In genomic region chr20:56358070-56358469, GRCh38 we compare ENCODE assay signal across 8 cellular contexts. TPM values are rescaled to one million over a fixed set of nuclear protein-coding genes. Genes with fewer than 3 reads are reported as not detected.
DNase-seq lines count a peak whose midpoint lies in the region; ATAC-seq, FAIRE-seq and TF ChIP-seq lines count a peak whose summit lies in the region.

No MANE protein-coding gene starts in this region.

- H3K27me3 ChIP-seq in BLaER1 treated with 17β-estradiol and CSF1 and Interleukin-3, amounts not matched to agents 10 nM and 100 nM: no peaks in the 10 kb centered on the region
- H3K27me3 ChIP-seq in HUES6 (ENCODE audit: control insufficient read depth, insufficient read depth, low read length) (no peaks in the 10 kb centered on the region; the same call in 1 of the 2 replicates), bronchial epithelial cell (ENCODE audit: control insufficient read depth, insufficient read depth, low read length) (no peaks in the 10 kb centered on the region), neuron (ENCODE audit: insufficient read depth, low read length) (no peaks in the 10 kb centered on the region)

- H4K20me1 ChIP-seq in BLaER1 treated with 17β-estradiol and CSF1 and Interleukin-3, amounts not matched to agents 10 nM and 100 nM: peaks cover 0 to 4% (median 0%) of the 10 kb centered on the region in 11 experiments; a peak in 1 of 22 replicates

- intact Hi-C loops in posterior vena cava (cut with DNase I): no loop called here

- peak overlapping the region; percentile 45 to 99 (median 91); a peak in 17 of 22 replicates for H3K4me2 ChIP-seq in BLaER1 treated with 17β-estradiol and CSF1 and Interleukin-3, amounts not matched to agents 10 nM and 100 nM

- no peak overlapping the region for H3K9ac ChIP-seq in BLaER1 treated with 17β-estradiol and CSF1 and Interleukin-3, amounts not matched to agents 10 nM and 100 nM
- H3K9ac ChIP-seq in HUES6 (ENCODE audit: low read length): no peak overlapping the region

- FAIRE-seq in bronchial epithelial cell (lab: Jason Lieb, UNC): no peak

- no peak overlapping the region for H3K27ac ChIP-seq in BLaER1 treated with 17β-estradiol and CSF1 and Interleukin-3, amounts not matched to agents 10 nM and 100 nM
- H3K27ac ChIP-seq in HUES6 (ENCODE audit: low read depth, low read length): no peak overlapping the region

- DNase-seq in bronchial epithelial cell (ENCODE audit: low read depth) (peak; percentile 10), posterior vena cava (ENCODE audit: low spot score) (no peak), AG08395 (ENCODE audit: low spot score) (no peak)

- H3K36me3 ChIP-seq in BLaER1 treated with 17β-estradiol and CSF1 and Interleukin-3, amounts not matched to agents 10 nM and 100 nM: no peaks in the 10 kb centered on the region
- H3K36me3 ChIP-seq in HUES6 (ENCODE audit: control insufficient read depth, insufficient read depth, low read length) (no peaks in the 10 kb centered on the region), bronchial epithelial cell (ENCODE audit: control insufficient read depth, insufficient read depth, low read length) (no peaks in the 10 kb centered on the region), neuron (ENCODE audit: insufficient read depth, low read length) (no peaks in the 10 kb centered on the region)

- H2AFZ ChIP-seq in neuron (ENCODE audit: low read depth, low read length): no peak overlapping the region

- no peak for TF ChIP-seq CTCF in bronchial epithelial cell (IDR thresholded peaks at IDR 0.05; ENCODE audit: insufficient read depth, low read length, severe bottlenecking)

- H3K4me1 ChIP-seq in BLaER1 treated with 17β-estradiol and CSF1 and Interleukin-3, amounts not matched to agents 10 nM and 100 nM: peaks cover 8 to 21% (median 15%) of the 10 kb centered on the region in 10 experiments
- H3K4me1 ChIP-seq in HUES6 (ENCODE audit: control insufficient read depth, insufficient read depth, low read length): peaks cover 15% of the 10 kb centered on the region
- peaks cover 13% of the 10 kb centered on the region for H3K4me1 ChIP-seq in neuron (ENCODE audit: insufficient read depth, low read length)

- peak overlapping the region in 4 of 10 experiments; percentile 81 to 89 (median 83); a peak in 5 of 20 replicates for H3K4me3 ChIP-seq in BLaER1 treated with 17β-estradiol and CSF1 and Interleukin-3, amounts not matched to agents 10 nM and 100 nM
- 0 out of 2 replicates have a peak overlapping the region, but pooled peaks have one; percentile 29 for H3K4me3 ChIP-seq in HUES6 (ENCODE audit: low read depth, low read length)
- H3K4me3 ChIP-seq in bronchial epithelial cell (ENCODE audit: low read depth, low read length): no peak overlapping the region
- peak overlapping the region; percentile 78 for H3K4me3 ChIP-seq in neuron (ENCODE audit: low read length)

- ATAC-seq in GM18873 (IDR thresholded peaks at IDR 0.05; ENCODE audit: low FRiP score, unreplicated experiment) (no peak), HG03196 (IDR thresholded peaks at IDR 0.05; ENCODE audit: unreplicated experiment) (no peak)

- no peaks in the 10 kb centered on the region for H3K9me3 ChIP-seq in BLaER1 treated with 17β-estradiol and CSF1 and Interleukin-3, amounts not matched to agents 10 nM and 100 nM (replicated peaks in 1 of 11)
- no peaks in the 10 kb centered on the region for H3K9me3 ChIP-seq in HUES6 (ENCODE audit: control insufficient read depth, insufficient read depth, low read depth, low read length)
- no peaks in the 10 kb centered on the region for H3K9me3 ChIP-seq in neuron (ENCODE audit: low read length)

RNA-seq across cellular contexts. Expression of gene FAM210B, which starts 0.7 kb away (rescaled TPM):
- total RNA-seq in bronchial epithelial cell (9.3 and 18.7 TPM in 2 replicates), posterior vena cava (10 to 100 TPM; 34.3 to 40.3 TPM)

RNA-seq across cellular contexts. Expression of gene AURKA, which starts 33.9 kb away (rescaled TPM):
- total RNA-seq in bronchial epithelial cell (1.6 and 2.6 TPM in 2 replicates), posterior vena cava (1 to 10 TPM; 1.8 to 2.9 TPM)

RNA-seq across cellular contexts. Expression of gene CSTF1, which starts 34.4 kb away (rescaled TPM):
- total RNA-seq in bronchial epithelial cell: 21.9 and 22.4 TPM in 2 replicates
- 10 to 100 TPM; 18.5 to 19.0 TPM for total RNA-seq in posterior vena cava

RNA-seq across cellular contexts. Expression of gene CASS4, which starts 54.0 kb away (rescaled TPM):
- total RNA-seq in bronchial epithelial cell (0.13 TPM in 1 of 2 replicates, not detected in the other), posterior vena cava (1 to 10 TPM; 1.2 to 2.1 TPM)
